In the genomic region with DNA sequence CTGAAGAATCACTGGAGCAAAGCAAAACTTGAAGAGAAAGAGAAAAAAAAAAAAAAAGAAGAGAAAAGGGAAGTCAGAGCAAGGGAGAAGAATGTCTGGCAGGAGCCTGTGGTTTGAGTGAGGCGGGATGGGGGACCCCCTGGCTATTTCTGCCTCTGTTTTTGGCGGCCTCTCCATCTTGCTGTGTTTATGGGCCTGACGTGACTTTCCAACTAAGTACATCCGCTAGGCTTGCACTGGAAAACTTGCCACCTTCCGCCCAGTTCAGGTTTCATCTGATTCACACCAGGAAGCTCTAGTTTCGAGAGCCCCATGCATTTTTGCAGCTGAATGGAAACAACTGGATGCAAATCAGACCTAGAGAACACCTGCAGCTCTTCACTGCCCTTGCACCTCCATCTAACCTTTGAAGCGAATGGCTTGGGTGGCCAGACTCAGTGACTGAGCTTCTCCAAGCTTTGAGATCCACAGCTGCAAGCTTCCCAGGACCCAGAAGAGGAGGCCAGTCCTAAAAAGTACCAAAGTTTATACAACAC, we compare ENCODE assay signal across 9 cellular contexts.
A peak's percentile ranks its signal among the peaks of the same experiment; 100 is the strongest.
DNase-seq lines count a peak whose midpoint lies in the region; ATAC-seq and TF ChIP-seq lines count a peak whose summit lies in the region.
"Had no signal": no experiment of that assay in that cellular context is flagged by ENCODE, and none has a peak within 500 bp of the region (broad histone marks: within the 10 kb centered on the region; RNA-seq: fewer than 3 reads in every experiment).

No MANE protein-coding gene starts in this region.

- no peaks in the 10 kb centered on the region for H3K36me3 ChIP-seq in HEK293 (ENCODE audit: control insufficient read depth in 2 of 2, insufficient read depth in 1 of 2, low read length in 2 of 2)

- H3K4me3 ChIP-seq in HEK293 (ENCODE audit: low read depth, low read length) = no peak overlapping the region

- ATAC-seq in GM18502 (IDR thresholded peaks at IDR 0.05; ENCODE audit: poor library complexity, unreplicated experiment) = peak; percentile 87

- POLR2A ChIA-PET in HEK293 (lab: Yijun Ruan, JAX) = interaction anchor here (0.6 kb wide), 1 partner anchor 52 kb away, joined by 3 read pairs; no protein-coding TSS in a partner anchor

- TF ChIP-seq CTCF in HEK293 (tag by site-specific recombination; IDR thresholded peaks at IDR 0.05) = no peak

- H3K9me3 ChIP-seq in HEK293 (ENCODE audit: control insufficient read depth, insufficient read depth, low read depth, low read length) = no peaks in the 10 kb centered on the region

- no peak overlapping the region for H3K27ac ChIP-seq in HEK293 (ENCODE audit: extremely low read depth, low read depth, low read length)

- CTCF ChIA-PET in HEK293 (lab: Yijun Ruan, JAX) = no interaction called here

- no peaks in the 10 kb centered on the region for H3K4me1 ChIP-seq in HEK293 (ENCODE audit: control insufficient read depth, insufficient read depth, low read length)

- DNase-seq in Kasumi-1 (lab: John Stamatoyannopoulos, UW) = peak; percentile 19 to 28
- peak; percentile 39 for DNase-seq in iPS-NIHi7 (ENCODE audit: extremely low spot score)
- DNase-seq in AG08396 (ENCODE audit: low spot score) = no peak
- no peak for DNase-seq in NCI-H82 (lab: John Stamatoyannopoulos, UW)
- DNase-seq in AML-193 (lab: John Stamatoyannopoulos, UW) = no peak
- DNase-seq in NCI-H748 treated with DMSO at 0.1 percent for 48 hours (lab: John Stamatoyannopoulos, UW) = no peak
- DNase-seq: activated CD4-positive, alpha-beta T cell treated with anti-CD3 and anti-CD28 coated beads for 1 hour had no signal

TF ChIP-seq in HEK293, 187 proteins besides CTCF, POLR2A, EP300 and RAD21:
- TF ChIP-seq ZNF266 (tag by site-specific recombination; IDR thresholded peaks at IDR 0.05; ENCODE audit: low read depth) = no peak
- TF ChIP-seq YY1 (tag by site-specific recombination; IDR thresholded peaks at IDR 0.05) = no peak
- TF ChIP-seq ZNF645 (tag by site-specific recombination; IDR thresholded peaks at IDR 0.05) = no peak
- no peak for TF ChIP-seq SCRT2 (tag by site-specific recombination; IDR thresholded peaks at IDR 0.05)
- no peak for TF ChIP-seq ZNF280C (tag by site-specific recombination; IDR thresholded peaks at IDR 0.05)
- no peak for TF ChIP-seq SCRT1 (tag by site-specific recombination; IDR thresholded peaks at IDR 0.05; ENCODE audit: borderline replicate concordance)
- TF ChIP-seq ZNF175 (tag by site-specific recombination; IDR thresholded peaks at IDR 0.05) = no peak
- no peak for TF ChIP-seq ZNF366 (tag by site-specific recombination; conservative IDR thresholded peaks at IDR 0.05)
- TF ChIP-seq ZNF133 (tag by site-specific recombination; IDR thresholded peaks at IDR 0.05) = no peak
- TF ChIP-seq ZNF335 (tag by site-specific recombination; conservative IDR thresholded peaks at IDR 0.05) = no peak
- TF ChIP-seq ZIC2 (tag by site-specific recombination; IDR thresholded peaks at IDR 0.05) = peak; percentile 27; the same call in 1 of the 2 replicates
- TF ChIP-seq, protein P1, sequence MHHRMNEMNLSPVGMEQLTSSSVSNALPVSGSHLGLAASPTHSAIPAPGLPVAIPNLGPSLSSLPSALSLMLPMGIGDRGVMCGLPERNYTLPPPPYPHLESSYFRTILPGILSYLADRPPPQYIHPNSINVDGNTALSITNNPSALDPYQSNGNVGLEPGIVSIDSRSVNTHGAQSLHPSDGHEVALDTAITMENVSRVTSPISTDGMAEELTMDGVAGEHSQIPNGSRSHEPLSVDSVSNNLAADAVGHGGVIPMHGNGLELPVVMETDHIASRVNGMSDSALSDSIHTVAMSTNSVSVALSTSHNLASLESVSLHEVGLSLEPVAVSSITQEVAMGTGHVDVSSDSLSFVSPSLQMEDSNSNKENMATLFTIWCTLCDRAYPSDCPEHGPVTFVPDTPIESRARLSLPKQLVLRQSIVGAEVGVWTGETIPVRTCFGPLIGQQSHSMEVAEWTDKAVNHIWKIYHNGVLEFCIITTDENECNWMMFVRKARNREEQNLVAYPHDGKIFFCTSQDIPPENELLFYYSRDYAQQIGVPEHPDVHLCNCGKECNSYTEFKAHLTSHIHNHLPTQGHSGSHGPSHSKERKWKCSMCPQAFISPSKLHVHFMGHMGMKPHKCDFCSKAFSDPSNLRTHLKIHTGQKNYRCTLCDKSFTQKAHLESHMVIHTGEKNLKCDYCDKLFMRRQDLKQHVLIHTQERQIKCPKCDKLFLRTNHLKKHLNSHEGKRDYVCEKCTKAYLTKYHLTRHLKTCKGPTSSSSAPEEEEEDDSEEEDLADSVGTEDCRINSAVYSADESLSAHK (tag by site-specific recombination; IDR thresholded peaks at IDR 0.05) = peak; percentile 68

Comparison
In these comparisons a context has a peak if more than half of its experiments do, and no peak if none do; other contexts are left out.
1. DNase-seq: peak in Kasumi-1 (2 of 2) and iPS-NIHi7 (single experiment); none in AG08396 (single experiment), NCI-H82 (single experiment), AML-193 (0 of 2) and NCI-H748 treated with DMSO at 0.1 percent for 48 hours (single experiment).